1 cellular context compared by ENCODE assay signal in the genomic region with DNA sequence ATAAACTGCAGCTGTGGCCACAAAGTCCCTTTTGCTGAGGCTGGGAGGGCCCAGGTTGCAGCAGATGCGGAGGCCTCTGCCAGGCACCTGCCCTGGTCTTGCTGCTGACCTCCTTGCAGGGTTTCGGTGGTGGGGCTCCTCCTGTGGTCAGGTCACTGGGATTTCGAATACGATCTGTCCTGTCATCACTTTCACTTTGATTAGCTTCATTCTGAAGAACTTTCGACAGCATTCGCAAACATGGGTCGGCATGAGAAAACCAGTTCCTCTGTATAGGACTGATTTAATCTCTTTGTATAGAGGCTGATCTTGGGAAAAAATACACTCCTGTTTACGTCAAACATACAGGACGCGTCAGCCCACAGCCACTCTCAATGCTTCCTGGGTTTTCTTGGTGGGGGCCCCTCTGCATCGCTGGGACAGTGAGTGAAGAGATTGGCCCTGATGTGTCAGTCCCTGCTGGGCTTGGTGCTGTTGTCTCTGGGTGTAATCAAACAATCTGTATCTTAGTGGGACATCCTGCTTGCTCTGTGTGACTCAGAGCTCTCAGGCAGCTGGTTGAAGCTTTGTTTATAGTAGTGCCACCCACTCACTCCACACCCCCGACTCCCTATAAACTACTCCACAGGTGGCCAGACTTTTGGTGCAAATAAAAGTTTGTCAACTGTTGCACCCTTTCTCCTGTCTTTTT.
TF ChIP-seq lines count a peak whose summit lies in the region.

No MANE protein-coding gene starts in this region.

TF ChIP-seq in GM23338, 12 proteins besides CTCF, POLR2A, EP300 and RAD21 (continued from another document):
- TF ChIP-seq, protein P1, sequence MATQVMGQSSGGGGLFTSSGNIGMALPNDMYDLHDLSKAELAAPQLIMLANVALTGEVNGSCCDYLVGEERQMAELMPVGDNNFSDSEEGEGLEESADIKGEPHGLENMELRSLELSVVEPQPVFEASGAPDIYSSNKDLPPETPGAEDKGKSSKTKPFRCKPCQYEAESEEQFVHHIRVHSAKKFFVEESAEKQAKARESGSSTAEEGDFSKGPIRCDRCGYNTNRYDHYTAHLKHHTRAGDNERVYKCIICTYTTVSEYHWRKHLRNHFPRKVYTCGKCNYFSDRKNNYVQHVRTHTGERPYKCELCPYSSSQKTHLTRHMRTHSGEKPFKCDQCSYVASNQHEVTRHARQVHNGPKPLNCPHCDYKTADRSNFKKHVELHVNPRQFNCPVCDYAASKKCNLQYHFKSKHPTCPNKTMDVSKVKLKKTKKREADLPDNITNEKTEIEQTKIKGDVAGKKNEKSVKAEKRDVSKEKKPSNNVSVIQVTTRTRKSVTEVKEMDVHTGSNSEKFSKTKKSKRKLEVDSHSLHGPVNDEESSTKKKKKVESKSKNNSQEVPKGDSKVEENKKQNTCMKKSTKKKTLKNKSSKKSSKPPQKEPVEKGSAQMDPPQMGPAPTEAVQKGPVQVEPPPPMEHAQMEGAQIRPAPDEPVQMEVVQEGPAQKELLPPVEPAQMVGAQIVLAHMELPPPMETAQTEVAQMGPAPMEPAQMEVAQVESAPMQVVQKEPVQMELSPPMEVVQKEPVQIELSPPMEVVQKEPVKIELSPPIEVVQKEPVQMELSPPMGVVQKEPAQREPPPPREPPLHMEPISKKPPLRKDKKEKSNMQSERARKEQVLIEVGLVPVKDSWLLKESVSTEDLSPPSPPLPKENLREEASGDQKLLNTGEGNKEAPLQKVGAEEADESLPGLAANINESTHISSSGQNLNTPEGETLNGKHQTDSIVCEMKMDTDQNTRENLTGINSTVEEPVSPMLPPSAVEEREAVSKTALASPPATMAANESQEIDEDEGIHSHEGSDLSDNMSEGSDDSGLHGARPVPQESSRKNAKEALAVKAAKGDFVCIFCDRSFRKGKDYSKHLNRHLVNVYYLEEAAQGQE (IDR thresholded peaks at IDR 0.05; ENCODE audit: unreplicated experiment), result no peak
- TF ChIP-seq EZH2 (IDR thresholded peaks at IDR 0.05; ENCODE audit: low read depth, unreplicated experiment) (no peak), CREB1 (CRISPR knock-in tag; IDR thresholded peaks at IDR 0.05; ENCODE audit: low read depth) (no peak), JUNB (IDR thresholded peaks at IDR 0.05; ENCODE audit: unreplicated experiment) (no peak), STAT1 (IDR thresholded peaks at IDR 0.05; ENCODE audit: unreplicated experiment) (no peak), POLR2AphosphoS5 (IDR thresholded peaks at IDR 0.05; ENCODE audit: low read depth) (no peak), EZH2phosphoT487 (IDR thresholded peaks at IDR 0.05; ENCODE audit: unreplicated experiment) (no peak), NANOG (IDR thresholded peaks at IDR 0.05; ENCODE audit: borderline replicate concordance) (no peak), ZNF114 (CRISPR knock-in tag; IDR thresholded peaks at IDR 0.05) (no peak), ZNF331 (CRISPR knock-in tag; IDR thresholded peaks at IDR 0.05; ENCODE audit: low read depth) (no peak)
- TF ChIP-seq, protein P2, sequence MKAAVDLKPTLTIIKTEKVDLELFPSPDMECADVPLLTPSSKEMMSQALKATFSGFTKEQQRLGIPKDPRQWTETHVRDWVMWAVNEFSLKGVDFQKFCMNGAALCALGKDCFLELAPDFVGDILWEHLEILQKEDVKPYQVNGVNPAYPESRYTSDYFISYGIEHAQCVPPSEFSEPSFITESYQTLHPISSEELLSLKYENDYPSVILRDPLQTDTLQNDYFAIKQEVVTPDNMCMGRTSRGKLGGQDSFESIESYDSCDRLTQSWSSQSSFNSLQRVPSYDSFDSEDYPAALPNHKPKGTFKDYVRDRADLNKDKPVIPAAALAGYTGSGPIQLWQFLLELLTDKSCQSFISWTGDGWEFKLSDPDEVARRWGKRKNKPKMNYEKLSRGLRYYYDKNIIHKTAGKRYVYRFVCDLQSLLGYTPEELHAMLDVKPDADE (IDR thresholded peaks at IDR 0.05), result no peak
